Comparison of ENCODE assay signal across 8 cellular contexts in genomic region chr14:96592591-96593388, GRCh38.
DNase-seq lines count a peak whose midpoint lies in the region; ATAC-seq lines count a peak whose summit lies in the region.

No MANE protein-coding gene starts in this region.

- no peaks in the 10 kb centered on the region for H3K36me3 ChIP-seq in BLaER1
- no peaks in the 10 kb centered on the region for H3K36me3 ChIP-seq in rectal smooth muscle tissue (ENCODE audit: control insufficient read depth, insufficient read depth, low read length)

- H3K4me2 ChIP-seq in BLaER1, result peak overlapping the region; percentile 55

- no peaks in the 10 kb centered on the region for H3K9me3 ChIP-seq in BLaER1

- H3K4me3 ChIP-seq in BLaER1 (peak overlapping the region; percentile 53), rectal smooth muscle tissue (ENCODE audit: low read length) (peak overlapping the region; percentile 25)

- H3K4me1 ChIP-seq in BLaER1 (peaks cover 15% of the 10 kb centered on the region), rectal smooth muscle tissue (ENCODE audit: control insufficient read depth, insufficient read depth, low read length) (no peaks in the 10 kb centered on the region)

- H3K27ac ChIP-seq in BLaER1 (no peak overlapping the region), rectal smooth muscle tissue (ENCODE audit: low read depth, low read length) (no peak overlapping the region)

- H3K27me3 ChIP-seq in BLaER1 (no peaks in the 10 kb centered on the region), rectal smooth muscle tissue (ENCODE audit: control insufficient read depth, insufficient read depth, low read length) (peaks cover 6% of the 10 kb centered on the region)

- H3K9ac ChIP-seq in BLaER1 (no peak overlapping the region), rectal smooth muscle tissue (ENCODE audit: low read length) (no peak overlapping the region)

- intact Hi-C loops in head of caudate nucleus (cut with DNase I), result no loop called here

- no peaks in the 10 kb centered on the region for H4K20me1 ChIP-seq in BLaER1

- ATAC-seq in GM21717 (IDR thresholded peaks at IDR 0.05; ENCODE audit: unreplicated experiment), result peak; percentile 83

- peak; percentile 30 for DNase-seq in NCI-H510A treated with DMSO at 0.1 percent for 48 hours (lab: John Stamatoyannopoulos, UW)
- peak in 3 of 4 experiments; percentile 26 to 62 (median 26) for DNase-seq in activated naive CD4-positive, alpha-beta T cell (lab: John Stamatoyannopoulos, UW)
- peak; percentile 37 to 86 (median 72) for DNase-seq in head of caudate nucleus
- no peak for DNase-seq in NCI-H526 (lab: John Stamatoyannopoulos, UW)
- DNase-seq in cortex of kidney (lab: John Stamatoyannopoulos, UW), result no peak

Comparison
In these comparisons a context has a peak if more than half of its experiments do, and no peak if none do; other contexts are left out.
1. DNase-seq: peak in NCI-H510A treated with DMSO at 0.1 percent for 48 hours (single experiment), activated naive CD4-positive, alpha-beta T cell (3 of 4) and head of caudate nucleus (42 of 42); none in NCI-H526 (0 of 2) and cortex of kidney (single experiment).